In the genomic region with DNA sequence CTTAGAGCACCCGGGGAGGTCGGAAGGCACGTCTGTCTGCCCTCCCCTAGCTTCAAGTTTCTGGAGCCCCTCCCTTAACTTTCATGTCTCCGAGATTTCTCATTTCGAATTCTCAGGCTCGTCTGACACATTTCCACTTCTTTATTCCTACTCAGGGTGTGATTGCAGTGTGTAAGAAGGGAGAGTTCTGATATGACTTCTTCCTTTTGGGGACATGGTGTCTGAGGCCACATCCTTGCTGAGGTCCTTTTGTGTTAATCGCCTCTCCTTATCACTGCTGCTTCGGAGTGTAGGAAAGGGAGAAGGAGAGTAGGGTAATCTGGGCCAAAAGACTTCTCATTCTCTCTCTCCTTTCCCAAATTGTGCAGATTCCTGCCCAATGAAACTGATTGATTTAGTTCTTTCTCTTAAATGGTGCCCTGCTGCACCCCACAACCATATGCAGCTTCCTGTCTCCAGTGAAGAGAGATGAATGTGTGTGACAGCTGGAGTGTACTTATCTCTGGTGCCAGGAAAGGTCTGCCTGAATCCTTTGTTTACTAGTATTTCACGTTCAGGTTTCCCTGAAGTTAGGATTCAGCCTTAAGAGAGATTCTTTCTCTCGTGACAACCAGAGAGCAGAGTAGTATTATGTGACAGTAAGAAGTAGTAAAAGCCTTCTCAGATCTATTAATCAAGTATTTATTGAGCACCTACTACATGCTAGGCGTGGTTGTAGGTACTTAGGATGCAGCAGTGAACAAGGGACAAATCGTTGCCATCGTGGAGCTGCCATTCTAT, we compare ENCODE assay signal across 8 cellular contexts. TPM values are rescaled to one million over a fixed set of nuclear protein-coding genes. Genes with fewer than 3 reads are reported as not detected.
DNase-seq lines count a peak whose midpoint lies in the region; ATAC-seq and TF ChIP-seq lines count a peak whose summit lies in the region.

No MANE protein-coding gene starts in this region.

- no peak for DNase-seq in Panc1 (ENCODE audit: low read depth, low spot score)
- DNase-seq in endothelial cell (ENCODE audit: low spot score) = no peak
- DNase-seq in ovary = no peak
- no peak for DNase-seq in cerebellar nuclear complex (lab: John Stamatoyannopoulos, UW)
- no peak for DNase-seq in DMS153 (lab: John Stamatoyannopoulos, UW)

- H3K36me3 Mint-ChIP-seq in endothelial cell (ENCODE audit: low read depth, unreplicated experiment) = no peaks in the 10 kb centered on the region

- H3K9me3 Mint-ChIP-seq in endothelial cell (ENCODE audit: unreplicated experiment) = no peaks in the 10 kb centered on the region

- TF ChIP-seq CTCF in C4-2B (conservative IDR thresholded peaks at IDR 0.05) (no peak), Panc1 (IDR thresholded peaks at IDR 0.05) (no peak), endothelial cell (IDR thresholded peaks at IDR 0.05; ENCODE audit: unreplicated experiment) (no peak), ovary (IDR thresholded peaks at IDR 0.05) (no peak)

- H3K27me3 ChIP-seq in Panc1 (ENCODE audit: control insufficient read depth, insufficient read depth, low read length) (no peaks in the 10 kb centered on the region), ovary (no peaks in the 10 kb centered on the region)

- TF ChIP-seq POLR2A in ovary (IDR thresholded peaks at IDR 0.05) = no peak

- H3K36me3 ChIP-seq in Panc1 (ENCODE audit: control insufficient read depth, insufficient read depth, low read length) (no peaks in the 10 kb centered on the region), ovary (no peaks in the 10 kb centered on the region)

- peaks cover 8% of the 10 kb centered on the region for H3K27me3 Mint-ChIP-seq in endothelial cell (ENCODE audit: unreplicated experiment)

- BruUV-seq in Panc1 (replicated peaks; lab: Mats Ljungman, UMichigan) = TSS peak; percentile 90

- peaks cover 27% of the 10 kb centered on the region for H3K4me1 ChIP-seq in Panc1 (ENCODE audit: control insufficient read depth, insufficient read depth, low read length)
- peaks cover 6% of the 10 kb centered on the region for H3K4me1 ChIP-seq in ovary (ENCODE audit: insufficient read depth)

- H3K9me3 ChIP-seq in Panc1 (ENCODE audit: control insufficient read depth, insufficient read depth, low read depth, low read length) = no peaks in the 10 kb centered on the region
- H3K9me3 ChIP-seq in ovary = no peaks in the 10 kb centered on the region

- CTCF ChIA-PET in Panc1 (lab: Charles Lee) = no interaction called here

- ATAC-seq in GM21526 (IDR thresholded peaks at IDR 0.05; ENCODE audit: low FRiP score, unreplicated experiment) (peak; percentile 5), Panc1 (no peak; the same call in 1 of the 2 replicates), GM18861 (IDR thresholded peaks at IDR 0.05; ENCODE audit: unreplicated experiment) (no peak)

- peaks cover 18% of the 10 kb centered on the region for H3K4me1 Mint-ChIP-seq in endothelial cell (ENCODE audit: unreplicated experiment)

- H3K27ac ChIP-seq in C4-2B (peak overlapping the region; percentile 98), Panc1 (ENCODE audit: low read length) (peak overlapping the region; percentile 88), ovary (peak overlapping the region in 1 of 2 donors; percentile 90)

- intact Hi-C loops in Panc1 (cut with micrococcal nuclease; ENCODE audit: unreplicated experiment) (no loop called here), ovary (cut with DNase I) (no loop called here)

- H3K27ac Mint-ChIP-seq in endothelial cell (ENCODE audit: unreplicated experiment) = peak overlapping the region; percentile 65

- no peak for TF ChIP-seq EP300 in ovary (IDR thresholded peaks at IDR 0.05)

- POLR2A ChIA-PET in Panc1 (lab: Charles Lee) = no interaction called here

- peak overlapping the region; percentile 95 for H3K4me3 Mint-ChIP-seq in endothelial cell (ENCODE audit: unreplicated experiment)

- in situ Hi-C loops in Panc1 (cut with HindIII; ENCODE audit: low pct_unique_long_range_greater_than_20kb, low sequenced_read_pairs) = no loop called here

- peak overlapping the region; percentile 88 to 89 for H3K4me3 ChIP-seq in Panc1 (ENCODE audit: low read depth in 2 of 2, low read length in 2 of 2)
- H3K4me3 ChIP-seq in ovary = peak overlapping the region; percentile 67

- 11 to 15% (median 14%) methylated on average over 13 of the region's 13 CpGs for WGBS in ovary, 3 donors

RNA-seq across cellular contexts. Expression of a gene that starts 0.7 kb away (rescaled TPM):
- total RNA-seq in Panc1 (2021; ENCODE audit: unreplicated experiment) (81.8 TPM), endothelial cell (ENCODE audit: unreplicated experiment) (19.0 TPM), ovary (1 to 10 TPM in 6 of 7 donors, under 1 TPM in 1; 0.60 to 3.9 (median 2.2) TPM)
- 42.1 TPM for polyA plus RNA-seq in Panc1 (2012; ENCODE audit: insufficient read length)
- polyA plus RNA-seq in ovary = 1 to 10 TPM; 1.7 to 2.3 TPM

RNA-seq across cellular contexts. Expression of a gene that starts 18.5 kb away (rescaled TPM):
- total RNA-seq in Panc1 (2021; ENCODE audit: unreplicated experiment) (51.6 TPM), endothelial cell (ENCODE audit: unreplicated experiment) (60.0 TPM), ovary (100 to 1,000 TPM in 5 of 7 donors, 10 to 100 TPM in 2; 94.3 to 182 (median 123) TPM)
- polyA plus RNA-seq in Panc1 (2012; ENCODE audit: insufficient read length) = 50.3 TPM
- 100 to 1,000 TPM in 1 of 2 donors, 10 to 100 TPM in 1; 80.7 to 179 TPM for polyA plus RNA-seq in ovary

RNA-seq across cellular contexts. Expression of a gene that starts 25.5 kb away (rescaled TPM):
- total RNA-seq in Panc1 (2021; ENCODE audit: unreplicated experiment) (338 TPM), endothelial cell (ENCODE audit: unreplicated experiment) (163 TPM), ovary (100 to 1,000 TPM; 125 to 238 (median 177) TPM)
- polyA plus RNA-seq in Panc1 (2012; ENCODE audit: insufficient read length) = 397 TPM
- 100 to 1,000 TPM; 173 to 250 TPM for polyA plus RNA-seq in ovary

RNA-seq across cellular contexts. Expression of a gene that starts 27.5 kb away (rescaled TPM):
- total RNA-seq in Panc1 (2021; ENCODE audit: unreplicated experiment) = 29.0 TPM
- polyA plus RNA-seq in Panc1 (2012; ENCODE audit: insufficient read length) = 34.5 TPM
- total RNA-seq in endothelial cell (ENCODE audit: unreplicated experiment) = 48.6 TPM
- total RNA-seq in ovary = 10 to 100 TPM; 17.5 to 60.0 (median 43.1) TPM
- 10 to 100 TPM; 14.6 to 29.8 TPM for polyA plus RNA-seq in ovary
